Comparison of ENCODE assay signal across 27 cellular contexts in the genomic region with DNA sequence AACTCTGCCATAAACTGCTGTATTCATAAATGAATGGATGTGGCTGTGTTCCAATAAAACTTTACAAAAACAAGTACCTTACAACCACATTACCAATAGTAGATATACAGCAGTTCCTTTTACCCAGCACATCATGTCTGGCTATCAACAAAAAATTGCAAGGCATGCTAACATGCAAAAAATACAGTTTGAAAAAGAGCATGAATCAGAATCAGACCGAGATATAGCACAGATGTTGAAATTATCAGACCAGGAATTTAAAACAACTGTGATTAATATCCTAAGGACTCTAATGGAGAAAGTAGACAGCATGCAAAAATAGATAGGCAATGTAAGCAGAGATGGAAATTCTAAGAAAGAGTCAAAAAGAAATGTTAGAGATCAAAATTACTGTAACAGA.
"Had no signal": no experiment of that assay in that cellular context is flagged by ENCODE, and none has a peak within 500 bp of the region (broad histone marks: within the 10 kb centered on the region; RNA-seq: fewer than 3 reads in every experiment).

No MANE protein-coding gene starts in this region.

- H3K4me1 ChIP-seq: left ventricle myocardium inferior, right atrium auricular region, right lobe of liver, suprapubic skin, tibial artery, upper lobe of right lung had no signal

- H3K27me3 Mint-ChIP-seq: progenitor cell of endocrine pancreas; stimulated activated naive CD8-positive, alpha-beta T cell treated with anti-CD3 and anti-CD28 coated beads, Interleukin-15, Interleukin-2, amounts not matched to agents 100 ng/mL and 50 ng/mL, for 24 hours had no signal

- H3K36me3 ChIP-seq: left ventricle myocardium inferior, ovary, right atrium auricular region, right lobe of liver, suprapubic skin, thoracic aorta, tibial artery, upper lobe of right lung had no signal

- FAIRE-seq: urothelium cell line had no signal

- H3K4me3 ChIP-seq: left ventricle myocardium inferior, lung, mucosa of descending colon, ovary, right atrium auricular region, right lobe of liver, skin epidermis, suprapubic skin, thoracic aorta, tibial artery, upper lobe of right lung had no signal

- H3K4me1 Mint-ChIP-seq: immature natural killer cell; naive thymus-derived CD4-positive, alpha-beta T cell; stimulated activated effector memory CD8-positive, alpha-beta T cell treated with anti-CD3 and anti-CD28 coated beads, Interleukin-12 subunit alpha, Interleukin-12 subunit beta, amount 100 ng/mL, for 72 hours had no signal

- H3K9me3 Mint-ChIP-seq: immature natural killer cell; natural killer cell treated with Interleukin-12 subunit alpha and Interleukin-12 subunit beta and Interleukin-15 and Interleukin-18, amount 100 ng/mL, for 72 hours; stimulated activated effector memory CD8-positive, alpha-beta T cell treated with anti-CD3 and anti-CD28 coated beads, Interleukin-12 subunit alpha, Interleukin-12 subunit beta, amount 100 ng/mL, for 72 hours; stimulated activated naive CD8-positive, alpha-beta T cell treated with anti-CD3 and anti-CD28 coated beads, Interleukin-15, Interleukin-2, amounts not matched to agents 100 ng/mL and 50 ng/mL, for 24 hours had no signal

- DNase-seq: hypothalamus; immature natural killer cell; islet precursor cell; left ventricle myocardium inferior; midbrain; mucosa of descending colon; naive thymus-derived CD4-positive, alpha-beta T cell; ovary; right lobe of liver; stimulated activated CD4-positive, alpha-beta T cell treated with anti-CD3 and anti-CD28 coated beads, Interleukin-12 subunit alpha, Interleukin-12 subunit beta, amount 100 ng/mL, for 4 hours; stimulated activated CD4-positive, alpha-beta T cell treated with anti-CD3 and anti-CD28 coated beads, Interleukin-15, amount 100 ng/mL, for 24 hours; stimulated activated CD4-positive, alpha-beta T cell treated with anti-CD3 and anti-CD28 coated beads, Interleukin-2, amount 100 ng/mL, for 24 hours; stimulated activated CD4-positive, alpha-beta T cell treated with anti-CD3 and anti-CD28 coated beads, Interleukin-4, amount 100 ng/mL, for 24 hours; stimulated activated naive CD4-positive, alpha-beta T cell; tibial artery; trophoblast cell; upper lobe of right lung had no signal

- H3K27me3 ChIP-seq: ovary, right atrium auricular region, right lobe of liver, suprapubic skin, tibial artery, upper lobe of right lung had no signal

- H3K9me3 ChIP-seq: left ventricle myocardium inferior, mucosa of descending colon, ovary, right atrium auricular region, right lobe of liver, suprapubic skin, thoracic aorta, tibial artery, upper lobe of right lung had no signal

- H3K4me3 Mint-ChIP-seq: immature natural killer cell; naive thymus-derived CD4-positive, alpha-beta T cell; natural killer cell treated with Interleukin-12 subunit alpha and Interleukin-12 subunit beta and Interleukin-15 and Interleukin-18, amount 100 ng/mL, for 72 hours; stimulated activated effector memory CD8-positive, alpha-beta T cell treated with anti-CD3 and anti-CD28 coated beads, Interleukin-12 subunit alpha, Interleukin-12 subunit beta, amount 100 ng/mL, for 72 hours; stimulated activated naive CD8-positive, alpha-beta T cell treated with anti-CD3 and anti-CD28 coated beads, Interleukin-15, Interleukin-2, amounts not matched to agents 100 ng/mL and 50 ng/mL, for 24 hours had no signal

- H3K27ac ChIP-seq: left ventricle myocardium inferior, ovary, right atrium auricular region, right lobe of liver, skin epidermis, suprapubic skin, thoracic aorta, tibial artery, upper lobe of right lung had no signal

- H3K36me3 Mint-ChIP-seq: natural killer cell treated with Interleukin-12 subunit alpha and Interleukin-12 subunit beta and Interleukin-15 and Interleukin-18, amount 100 ng/mL, for 72 hours; stimulated activated effector memory CD8-positive, alpha-beta T cell treated with anti-CD3 and anti-CD28 coated beads, Interleukin-12 subunit alpha, Interleukin-12 subunit beta, amount 100 ng/mL, for 72 hours had no signal

- H3K27ac Mint-ChIP-seq: immature natural killer cell; naive thymus-derived CD4-positive, alpha-beta T cell; natural killer cell treated with Interleukin-12 subunit alpha and Interleukin-12 subunit beta and Interleukin-15 and Interleukin-18, amount 100 ng/mL, for 72 hours; progenitor cell of endocrine pancreas; stimulated activated effector memory CD8-positive, alpha-beta T cell treated with anti-CD3 and anti-CD28 coated beads, Interleukin-12 subunit alpha, Interleukin-12 subunit beta, amount 100 ng/mL, for 72 hours; stimulated activated naive CD8-positive, alpha-beta T cell treated with anti-CD3 and anti-CD28 coated beads, Interleukin-15, Interleukin-2, amounts not matched to agents 100 ng/mL and 50 ng/mL, for 24 hours had no signal
